In genomic region chr15:28246605-28247004, GRCh38 we compare ENCODE assay signal across 27 cellular contexts.
"Had no signal": no experiment of that assay in that cellular context is flagged by ENCODE, and none has a peak within 500 bp of the region (broad histone marks: within the 10 kb centered on the region; RNA-seq: fewer than 3 reads in every experiment).

No MANE protein-coding gene starts in this region.

- DNase-seq: dermis blood vessel endothelial cell; effector memory CD4-positive, alpha-beta T cell; foreskin fibroblast; gastrocnemius medialis; heart left ventricle; kidney; mesenchymal stem cell; mucosa of descending colon; naive B cell; psoas muscle; right cardiac atrium; spleen; stimulated activated CD4-positive, alpha-beta T cell treated with anti-CD3 and anti-CD28 coated beads, Interleukin-4, amount 100 ng/mL, for 4 hours; stimulated activated naive CD8-positive, alpha-beta T cell treated with anti-CD3 and anti-CD28 coated beads, Interleukin-15, Interleukin-2, amounts not matched to agents 100 U/mL and 50 U/mL, for 24 hours; substantia nigra; testis; tibial artery had no signal

- H3K27me3 Mint-ChIP-seq: naive B cell; natural killer cell treated with Interleukin-12 subunit alpha and Interleukin-12 subunit beta and Interleukin-15 and Interleukin-18, amount 100 ng/mL, for 72 hours; stimulated activated memory B cell treated with anti-CD40 and anti-IgM and Interleukin-4, amounts not matched to agents 10 μg/mL and 1 μg/mL and 100 μg/mL, for 72 hours; type B pancreatic cell had no signal

- H3K9me3 ChIP-seq: gastrocnemius medialis, mucosa of descending colon, psoas muscle, testis had no signal

- ATAC-seq: gastrocnemius medialis; heart left ventricle; left lobe of liver; mucosa of descending colon; natural killer cell treated with Interleukin-12 subunit alpha and Interleukin-12 subunit beta and Interleukin-15 and Interleukin-18, amount 100 ng/mL, for 72 hours; psoas muscle; right cardiac atrium; stimulated activated memory B cell treated with anti-CD40 and anti-IgM and Interleukin-4, amounts not matched to agents 10 μg/mL and 1 μg/mL and 100 μg/mL, for 72 hours; stimulated activated naive CD8-positive, alpha-beta T cell treated with anti-CD3 and anti-CD28 coated beads, Interleukin-15, Interleukin-2, amounts not matched to agents 100 U/mL and 50 U/mL, for 24 hours had no signal

- H3K4me1 Mint-ChIP-seq: mesothelial cell of epicardium; naive B cell; neural progenitor cell; stimulated activated memory B cell treated with anti-CD40 and anti-IgM and Interleukin-4, amounts not matched to agents 10 μg/mL and 1 μg/mL and 100 μg/mL, for 72 hours had no signal

- H3K9me3 Mint-ChIP-seq: natural killer cell treated with Interleukin-12 subunit alpha and Interleukin-12 subunit beta and Interleukin-15 and Interleukin-18, amount 100 ng/mL, for 72 hours had no signal

- H3K27ac Mint-ChIP-seq: mesothelial cell of epicardium; natural killer cell treated with Interleukin-12 subunit alpha and Interleukin-12 subunit beta and Interleukin-15 and Interleukin-18, amount 100 ng/mL, for 72 hours; neural progenitor cell; stimulated activated memory B cell treated with anti-CD40 and anti-IgM and Interleukin-4, amounts not matched to agents 10 μg/mL and 1 μg/mL and 100 μg/mL, for 72 hours; type B pancreatic cell had no signal

- H3K4me3 Mint-ChIP-seq: mesothelial cell of epicardium; naive B cell; natural killer cell treated with Interleukin-12 subunit alpha and Interleukin-12 subunit beta and Interleukin-15 and Interleukin-18, amount 100 ng/mL, for 72 hours; neural progenitor cell; stimulated activated memory B cell treated with anti-CD40 and anti-IgM and Interleukin-4, amounts not matched to agents 10 μg/mL and 1 μg/mL and 100 μg/mL, for 72 hours; type B pancreatic cell had no signal

- H3K27ac ChIP-seq: coronary artery, gastrocnemius medialis, heart left ventricle, hepatocyte, neural progenitor cell, parathyroid adenoma, psoas muscle, skin epidermis, spleen, testis, tibial artery had no signal

- H3K4me1 ChIP-seq: gastrocnemius medialis, heart left ventricle, neural progenitor cell, parathyroid adenoma, psoas muscle, spleen, testis, tibial artery had no signal

- H3K27me3 ChIP-seq: gastrocnemius medialis, heart left ventricle, hepatocyte, neural progenitor cell, spleen, testis, tibial artery had no signal

- H3K4me3 ChIP-seq: coronary artery, gastrocnemius medialis, heart left ventricle, hepatocyte, mucosa of descending colon, neural progenitor cell, psoas muscle, skin epidermis, spleen, testis, tibial artery had no signal
